In the genomic region with DNA sequence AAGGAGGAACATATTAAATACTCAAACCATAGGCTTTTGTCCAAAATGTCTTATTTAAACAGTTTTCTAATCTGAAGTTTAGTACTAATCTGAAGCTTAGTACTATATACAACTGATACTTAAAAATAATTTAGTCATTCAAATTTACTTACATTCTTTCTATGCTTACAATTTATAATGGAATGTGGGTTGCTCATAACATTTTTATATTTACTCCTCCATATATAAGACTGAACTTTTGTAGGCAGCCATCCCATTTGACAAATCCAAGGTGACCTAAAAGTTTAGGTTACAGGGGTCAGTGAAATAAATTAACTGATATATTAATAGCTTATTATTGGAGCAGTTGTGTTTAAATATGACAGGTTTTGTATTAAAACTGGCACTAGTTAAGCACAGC, we compare ENCODE assay signal across 1 cellular context.
TF ChIP-seq lines count a peak whose summit lies in the region.

No MANE protein-coding gene starts in this region.

TF ChIP-seq in SK-N-SH treated with all-trans-retinoic acid at 6 μM for 48 hours, 23 proteins besides CTCF, POLR2A, EP300 and RAD21 (continued from another document):
- TF ChIP-seq, protein P1, sequence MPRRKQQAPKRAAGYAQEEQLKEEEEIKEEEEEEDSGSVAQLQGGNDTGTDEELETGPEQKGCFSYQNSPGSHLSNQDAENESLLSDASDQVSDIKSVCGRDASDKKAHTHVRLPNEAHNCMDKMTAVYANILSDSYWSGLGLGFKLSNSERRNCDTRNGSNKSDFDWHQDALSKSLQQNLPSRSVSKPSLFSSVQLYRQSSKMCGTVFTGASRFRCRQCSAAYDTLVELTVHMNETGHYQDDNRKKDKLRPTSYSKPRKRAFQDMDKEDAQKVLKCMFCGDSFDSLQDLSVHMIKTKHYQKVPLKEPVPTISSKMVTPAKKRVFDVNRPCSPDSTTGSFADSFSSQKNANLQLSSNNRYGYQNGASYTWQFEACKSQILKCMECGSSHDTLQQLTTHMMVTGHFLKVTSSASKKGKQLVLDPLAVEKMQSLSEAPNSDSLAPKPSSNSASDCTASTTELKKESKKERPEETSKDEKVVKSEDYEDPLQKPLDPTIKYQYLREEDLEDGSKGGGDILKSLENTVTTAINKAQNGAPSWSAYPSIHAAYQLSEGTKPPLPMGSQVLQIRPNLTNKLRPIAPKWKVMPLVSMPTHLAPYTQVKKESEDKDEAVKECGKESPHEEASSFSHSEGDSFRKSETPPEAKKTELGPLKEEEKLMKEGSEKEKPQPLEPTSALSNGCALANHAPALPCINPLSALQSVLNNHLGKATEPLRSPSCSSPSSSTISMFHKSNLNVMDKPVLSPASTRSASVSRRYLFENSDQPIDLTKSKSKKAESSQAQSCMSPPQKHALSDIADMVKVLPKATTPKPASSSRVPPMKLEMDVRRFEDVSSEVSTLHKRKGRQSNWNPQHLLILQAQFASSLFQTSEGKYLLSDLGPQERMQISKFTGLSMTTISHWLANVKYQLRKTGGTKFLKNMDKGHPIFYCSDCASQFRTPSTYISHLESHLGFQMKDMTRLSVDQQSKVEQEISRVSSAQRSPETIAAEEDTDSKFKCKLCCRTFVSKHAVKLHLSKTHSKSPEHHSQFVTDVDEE (CRISPR knock-in tag; IDR thresholded peaks at IDR 0.05): no peak
TF ChIP-seq in SK-N-SH treated with all-trans-retinoic acid at 6 μM for 48 hours: peak in this region for 0.
